In genomic region chr17:80468222-80468621, GRCh38 we compare ENCODE assay signal across 29 cellular contexts. TPM values are rescaled to one million over a fixed set of nuclear protein-coding genes. Genes with fewer than 3 reads are reported as not detected.
DNase-seq lines count a peak whose midpoint lies in the region; ATAC-seq, FAIRE-seq and TF ChIP-seq lines count a peak whose summit lies in the region.
"Had no signal": no experiment of that assay in that cellular context is flagged by ENCODE, and none has a peak within 500 bp of the region (broad histone marks: within the 10 kb centered on the region; RNA-seq: fewer than 3 reads in every experiment).

No MANE protein-coding gene starts in this region.

- H3K4me3 Mint-ChIP-seq in type B pancreatic cell = no peak overlapping the region
- H3K4me3 Mint-ChIP-seq: CD4-positive, alpha-beta T cell; natural killer cell treated with Interleukin-12 subunit alpha and Interleukin-12 subunit beta and Interleukin-15 and Interleukin-18, amount 100 ng/mL, for 72 hours; stimulated activated effector memory CD8-positive, alpha-beta T cell treated with anti-CD3 and anti-CD28 coated beads, Interleukin-12 subunit alpha, Interleukin-12 subunit beta, amount 100 ng/mL, for 72 hours had no signal

- H3K4me3 ChIP-seq in HepG2 (replicated peaks in 1 of 3; ENCODE audit: insufficient read depth in 1 of 3, low read depth in 2 of 3, low read length in 3 of 3) = no peak overlapping the region
- no peak overlapping the region for H3K4me3 ChIP-seq in right lobe of liver
- H3K4me3 ChIP-seq: adrenal gland, breast epithelium, gastrocnemius medialis, upper lobe of left lung had no signal

- H4K20me1 ChIP-seq in HepG2 (ENCODE audit: insufficient read depth, low read length) = peaks cover 4% of the 10 kb centered on the region; the same call in 1 of the 2 replicates

- no peaks in the 10 kb centered on the region for H3K36me3 ChIP-seq in HepG2 (replicated peaks in 1 of 2; ENCODE audit: control insufficient read depth in 1 of 2, insufficient read depth in 2 of 2, low read length in 2 of 2)
- H3K36me3 ChIP-seq in right lobe of liver = no peaks in the 10 kb centered on the region
- H3K36me3 ChIP-seq: adrenal gland, breast epithelium, gastrocnemius medialis, upper lobe of left lung had no signal

- no peak for DNase-seq in HepG2 (ENCODE audit: low spot score)
- no peak for DNase-seq in right lobe of liver
- DNase-seq in iPS-NIHi11 (ENCODE audit: low spot score) = peak; percentile 90
- DNase-seq in GM12892 (ENCODE audit: insufficient read length) = no peak
- DNase-seq in type B pancreatic cell (ENCODE audit: extremely low spot score, unreplicated experiment) = no peak
- no peak for DNase-seq in stimulated activated CD8-positive, alpha-beta memory T cell treated with anti-CD3 and anti-CD28 coated beads, Interleukin-4, amount 100 ng/mL, for 48 hours
- DNase-seq: activated CD4-positive, alpha-beta T cell treated with anti-CD3 and anti-CD28 coated beads, Interleukin-2, amount 50 U/mL, for 4 hours; activated naive CD4-positive, alpha-beta T cell treated with Interleukin-2 at 50 U/mL for 16 hours; adrenal gland; AML-193; CD4-positive, alpha-beta T cell; gastrocnemius medialis; left cardiac atrium; mammary epithelial cell; NCI-H1048; NCI-H1694 treated with DMSO at 0.1 percent for 48 hours; NCI-H510A; OCI-M1; stimulated activated CD4-positive, alpha-beta T cell treated with anti-CD3 and anti-CD28 coated beads, Interleukin-4, amount 100 ng/mL, for 4 hours had no signal

- H3K27me3 Mint-ChIP-seq in type B pancreatic cell = peaks cover 80% of the 10 kb centered on the region

- H3K4me1 Mint-ChIP-seq in type B pancreatic cell (ENCODE audit: unreplicated experiment) = no peaks in the 10 kb centered on the region

- H3K9ac ChIP-seq in HepG2 (ENCODE audit: insufficient read depth, low read depth, low read length) = no peak overlapping the region

- H3K36me3 Mint-ChIP-seq in type B pancreatic cell = no peaks in the 10 kb centered on the region
- H3K36me3 Mint-ChIP-seq: IgD-negative memory B cell; natural killer cell treated with Interleukin-12 subunit alpha and Interleukin-12 subunit beta and Interleukin-15 and Interleukin-18, amount 100 ng/mL, for 72 hours; stimulated activated effector memory CD8-positive, alpha-beta T cell treated with anti-CD3 and anti-CD28 coated beads, Interleukin-12 subunit alpha, Interleukin-12 subunit beta, amount 100 ng/mL, for 72 hours had no signal

- BruUV-seq in HepG2 (replicated peaks; lab: Mats Ljungman, UMichigan) = no TSS peak

- TF ChIP-seq POLR2A in HepG2 (IDR thresholded peaks at IDR 0.05; ENCODE audit: insufficient read depth in 1 of 2, low read depth in 2 of 2, low read length in 2 of 2) = no peak
- no peak for TF ChIP-seq POLR2A in right lobe of liver (IDR thresholded peaks at IDR 0.05)
- TF ChIP-seq POLR2A in GM12892 (IDR thresholded peaks at IDR 0.05; ENCODE audit: low read depth, low read length) = no peak

- no peak for TF ChIP-seq RAD21 in HepG2 (CRISPR knock-in tag; IDR thresholded peaks at IDR 0.05)

- H3K4me1 ChIP-seq in HepG2 (ENCODE audit: insufficient read depth, low read length) (no peaks in the 10 kb centered on the region), right lobe of liver (no peaks in the 10 kb centered on the region)
- H3K4me1 ChIP-seq: adrenal gland, breast epithelium, gastrocnemius medialis, upper lobe of left lung had no signal

- TF ChIP-seq CTCF in HepG2 (CRISPR knock-in tag; IDR thresholded peaks at IDR 0.05) = no peak
- TF ChIP-seq CTCF in right lobe of liver (IDR thresholded peaks at IDR 0.05) = no peak
- no peak for TF ChIP-seq CTCF in type B pancreatic cell (conservative IDR thresholded peaks at IDR 0.05)

- no peaks in the 10 kb centered on the region for H3K79me2 ChIP-seq in HepG2 (ENCODE audit: insufficient read depth, low read length)

- in situ Hi-C loops in HepG2 (cut with HindIII; ENCODE audit: extremely low pct_ligation_motif_present, low pct_unique_long_range_greater_than_20kb) = no loop called here

- TF ChIP-seq EP300 in HepG2 (IDR thresholded peaks at IDR 0.05; ENCODE audit: low read depth in 2 of 2, low read length in 2 of 2) (no peak), HepG2 (CRISPR knock-in tag; IDR thresholded peaks at IDR 0.05; ENCODE audit: borderline replicate concordance) (no peak)

- ATAC-seq in HepG2 (peak; percentile 20; the same call in 2 of the 3 replicates), right lobe of liver (no peak), HG03025 (IDR thresholded peaks at IDR 0.05; ENCODE audit: low FRiP score, unreplicated experiment) (no peak)
- ATAC-seq: gastrocnemius medialis; natural killer cell treated with Interleukin-12 subunit alpha and Interleukin-12 subunit beta and Interleukin-15 and Interleukin-18, amount 100 ng/mL, for 72 hours; stimulated activated effector memory CD8-positive, alpha-beta T cell treated with anti-CD3 and anti-CD28 coated beads, Interleukin-12 subunit alpha, Interleukin-12 subunit beta, amount 100 ng/mL, for 72 hours had no signal

- H3K27me3 ChIP-seq in HepG2 (ENCODE audit: control insufficient read depth in 1 of 2, insufficient read depth in 2 of 2, low read length in 2 of 2) (peaks cover 41 to 99% of the 10 kb centered on the region in 2 experiments), right lobe of liver (no peaks in the 10 kb centered on the region)

- H3K4me2 ChIP-seq in HepG2 (ENCODE audit: low read depth, low read length) = no peak overlapping the region

- no peak overlapping the region for H3K27ac Mint-ChIP-seq in type B pancreatic cell
- H3K27ac Mint-ChIP-seq: CD4-positive, alpha-beta T cell; IgD-negative memory B cell; natural killer cell treated with Interleukin-12 subunit alpha and Interleukin-12 subunit beta and Interleukin-15 and Interleukin-18, amount 100 ng/mL, for 72 hours; stimulated activated effector memory CD8-positive, alpha-beta T cell treated with anti-CD3 and anti-CD28 coated beads, Interleukin-12 subunit alpha, Interleukin-12 subunit beta, amount 100 ng/mL, for 72 hours had no signal

- H2AFZ ChIP-seq in HepG2 (ENCODE audit: low read length) = no peak overlapping the region

- intact Hi-C loops in HepG2 (cut with micrococcal nuclease; ENCODE audit: unreplicated experiment) (no loop called here), right lobe of liver (cut with DNase I) (no loop called here)

- 7% methylated on average over 15 of the region's 15 CpGs for WGBS in HepG2 (ENCODE audit: low lambda C conversion rate)
- WGBS in right lobe of liver (ENCODE audit: insufficient coverage, low coverage, low lambda C conversion rate, missing lambda C conversion rate) = 14% methylated on average over 11 of the region's 15 CpGs

- POLR2A ChIA-PET in HepG2 (lab: Yijun Ruan, JAX) = interaction anchor here (1.8 kb wide), 1 partner anchor 13 kb away, joined by 13 read pairs; no protein-coding TSS in a partner anchor

- FAIRE-seq in HepG2 (lab: Jason Lieb, UNC) (no peak), GM12892 (lab: Jason Lieb, UNC) (no peak)
- FAIRE-seq: A204.1, GM18507, TTC549 had no signal

- H3K27ac ChIP-seq in HepG2 (ENCODE audit: extremely low read length, insufficient read depth, low read length) = no peak overlapping the region
- no peak overlapping the region for H3K27ac ChIP-seq in right lobe of liver
- H3K27ac ChIP-seq in angular gyrus (ENCODE audit: low read depth, low read length) = peak overlapping the region; percentile 37
- H3K27ac ChIP-seq: adrenal gland, breast epithelium, gastrocnemius medialis, upper lobe of left lung had no signal

- CTCF ChIA-PET in HepG2 (lab: Yijun Ruan, JAX; ENCODE audit: low intra/inter-chr PET ratio, low total read pairs) = no interaction called here

- no peaks in the 10 kb centered on the region for H3K9me3 Mint-ChIP-seq in type B pancreatic cell
- H3K9me3 Mint-ChIP-seq: CD4-positive, alpha-beta T cell; IgD-negative memory B cell; natural killer cell treated with Interleukin-12 subunit alpha and Interleukin-12 subunit beta and Interleukin-15 and Interleukin-18, amount 100 ng/mL, for 72 hours; stimulated activated effector memory CD8-positive, alpha-beta T cell treated with anti-CD3 and anti-CD28 coated beads, Interleukin-12 subunit alpha, Interleukin-12 subunit beta, amount 100 ng/mL, for 72 hours had no signal

- H3K9me3 ChIP-seq in HepG2 (ENCODE audit: low read length) (no peaks in the 10 kb centered on the region), right lobe of liver (no peaks in the 10 kb centered on the region)
- H3K9me3 ChIP-seq: adrenal gland, breast epithelium, gastrocnemius medialis, upper lobe of left lung had no signal

RNA-seq across cellular contexts. Expression of gene NPTX1, which starts 8.2 kb away (rescaled TPM):
- total RNA-seq in HepG2 (2016; rRNA removed; fragmentation: Illumina TruSeq; extraction: Trizol) (not detected in 2 replicates), right lobe of liver (under 1 TPM in 1 of 6 experiments, not detected in 5; 0.06 TPM), type B pancreatic cell (ENCODE audit: low replicate concordance) (1.7 and 4.7 TPM in 2 replicates)
- total RNA-seq in HepG2 (2016; cell fraction: cytosol; rRNA removed; fragmentation: Illumina TruSeq; extraction: Trizol; ENCODE audit: low read depth) = not detected in 2 replicates
- total RNA-seq in HepG2 (2016; cell fraction: insoluble cytoplasmic fraction; rRNA removed; fragmentation: Illumina TruSeq; extraction: Trizol) = not detected in 2 replicates
- not detected in 2 replicates for total RNA-seq in HepG2 (2016; cell fraction: membrane; rRNA removed; fragmentation: Illumina TruSeq; extraction: Trizol)
- total RNA-seq in HepG2 (2016; cell fraction: nucleus; rRNA removed; fragmentation: Illumina TruSeq; extraction: Trizol) = not detected in 2 replicates
- 0.01 TPM in 1 of 2 replicates, not detected in the other for polyA plus RNA-seq in HepG2 (2011; rRNA removed)
- polyA plus RNA-seq in HepG2 (2011; cell fraction: cytosol; rRNA removed) = not detected in 2 replicates
- polyA plus RNA-seq in HepG2 (2011; cell fraction: nucleus; rRNA removed) = not detected in 2 replicates
- polyA plus RNA-seq in HepG2 (2012) = not detected in 2 replicates
- not detected in 2 replicates for polyA plus RNA-seq in HepG2 (2016; cell fraction: cytosol; fragmentation: Illumina TruSeq; extraction: Trizol; ENCODE audit: low read depth)
- polyA plus RNA-seq in HepG2 (2016; cell fraction: insoluble cytoplasmic fraction; fragmentation: Illumina TruSeq; extraction: Trizol; ENCODE audit: low read depth) = not detected in 2 replicates
- not detected in 2 replicates for polyA plus RNA-seq in HepG2 (2016; cell fraction: membrane; fragmentation: Illumina TruSeq; extraction: Trizol; ENCODE audit: low read depth)
- polyA plus RNA-seq in HepG2 (2016; cell fraction: nucleus; fragmentation: Illumina TruSeq; extraction: Trizol; ENCODE audit: insufficient read depth, low read depth) = not detected in 2 replicates
- 17.0 TPM in 1 of 2 replicates, not detected in the other for polyA minus RNA-seq in HepG2 (2011; rRNA and poly(A)+ RNA removed; ENCODE audit: low replicate concordance)
- 0.10 TPM in 1 of 2 replicates, not detected in the other for polyA minus RNA-seq in HepG2 (2011; cell fraction: cytosol; rRNA and poly(A)+ RNA removed)
- 0.25 TPM in 1 of 2 replicates, not detected in the other for polyA minus RNA-seq in HepG2 (2011; cell fraction: nucleus; rRNA and poly(A)+ RNA removed)
- polyA plus RNA-seq in GM12892 (2012; ENCODE audit: missing spikeins) = 0.19 TPM
- total RNA-seq: left cardiac atrium had no signal
- polyA plus RNA-seq: IgD-negative memory B cell had no signal

RNA-seq across cellular contexts. Expression of gene ENDOV, which starts 53.3 kb away (rescaled TPM):
- total RNA-seq in HepG2 (2016; rRNA removed; fragmentation: Illumina TruSeq; extraction: Trizol) (15.1 and 16.0 TPM in 2 replicates), right lobe of liver (10 to 100 TPM in 5 of 6 experiments, 1 to 10 TPM in 1; 6.8 to 14.1 (median 11.3) TPM), type B pancreatic cell (ENCODE audit: low replicate concordance) (30.7 and 38.9 TPM in 2 replicates)
- total RNA-seq in HepG2 (2016; cell fraction: cytosol; rRNA removed; fragmentation: Illumina TruSeq; extraction: Trizol; ENCODE audit: low read depth) = 4.7 and 13.7 TPM in 2 replicates
- total RNA-seq in HepG2 (2016; cell fraction: insoluble cytoplasmic fraction; rRNA removed; fragmentation: Illumina TruSeq; extraction: Trizol) = 13.4 and 18.2 TPM in 2 replicates
- 11.1 and 11.3 TPM in 2 replicates for total RNA-seq in HepG2 (2016; cell fraction: membrane; rRNA removed; fragmentation: Illumina TruSeq; extraction: Trizol)
- 12.0 and 13.2 TPM in 2 replicates for total RNA-seq in HepG2 (2016; cell fraction: nucleus; rRNA removed; fragmentation: Illumina TruSeq; extraction: Trizol)
- polyA plus RNA-seq in HepG2 (2011; rRNA removed) = 17.1 and 19.8 TPM in 2 replicates
- polyA plus RNA-seq in HepG2 (2011; cell fraction: cytosol; rRNA removed) = 12.3 and 17.8 TPM in 2 replicates
- 45.5 and 45.6 TPM in 2 replicates for polyA plus RNA-seq in HepG2 (2011; cell fraction: nucleus; rRNA removed)
- 11.8 and 15.4 TPM in 2 replicates for polyA plus RNA-seq in HepG2 (2012)
- polyA plus RNA-seq in HepG2 (2016; cell fraction: cytosol; fragmentation: Illumina TruSeq; extraction: Trizol; ENCODE audit: low read depth) = 5.9 and 6.8 TPM in 2 replicates
- 13.7 and 14.0 TPM in 2 replicates for polyA plus RNA-seq in HepG2 (2016; cell fraction: insoluble cytoplasmic fraction; fragmentation: Illumina TruSeq; extraction: Trizol; ENCODE audit: low read depth)
- 8.4 and 8.6 TPM in 2 replicates for polyA plus RNA-seq in HepG2 (2016; cell fraction: membrane; fragmentation: Illumina TruSeq; extraction: Trizol; ENCODE audit: low read depth)
- 27.6 and 30.0 TPM in 2 replicates for polyA plus RNA-seq in HepG2 (2016; cell fraction: nucleus; fragmentation: Illumina TruSeq; extraction: Trizol; ENCODE audit: insufficient read depth, low read depth)
- 28.6 and 32.9 TPM in 2 replicates for polyA minus RNA-seq in HepG2 (2011; rRNA and poly(A)+ RNA removed; ENCODE audit: low replicate concordance)
- polyA minus RNA-seq in HepG2 (2011; cell fraction: cytosol; rRNA and poly(A)+ RNA removed) = 5.3 and 7.2 TPM in 2 replicates
- polyA minus RNA-seq in HepG2 (2011; cell fraction: nucleus; rRNA and poly(A)+ RNA removed) = 33.6 and 36.6 TPM in 2 replicates
- polyA plus RNA-seq in GM12892 (2012; ENCODE audit: missing spikeins) = 6.7 TPM
